ENCODE assay signal across 15 cellular contexts in the genomic region with DNA sequence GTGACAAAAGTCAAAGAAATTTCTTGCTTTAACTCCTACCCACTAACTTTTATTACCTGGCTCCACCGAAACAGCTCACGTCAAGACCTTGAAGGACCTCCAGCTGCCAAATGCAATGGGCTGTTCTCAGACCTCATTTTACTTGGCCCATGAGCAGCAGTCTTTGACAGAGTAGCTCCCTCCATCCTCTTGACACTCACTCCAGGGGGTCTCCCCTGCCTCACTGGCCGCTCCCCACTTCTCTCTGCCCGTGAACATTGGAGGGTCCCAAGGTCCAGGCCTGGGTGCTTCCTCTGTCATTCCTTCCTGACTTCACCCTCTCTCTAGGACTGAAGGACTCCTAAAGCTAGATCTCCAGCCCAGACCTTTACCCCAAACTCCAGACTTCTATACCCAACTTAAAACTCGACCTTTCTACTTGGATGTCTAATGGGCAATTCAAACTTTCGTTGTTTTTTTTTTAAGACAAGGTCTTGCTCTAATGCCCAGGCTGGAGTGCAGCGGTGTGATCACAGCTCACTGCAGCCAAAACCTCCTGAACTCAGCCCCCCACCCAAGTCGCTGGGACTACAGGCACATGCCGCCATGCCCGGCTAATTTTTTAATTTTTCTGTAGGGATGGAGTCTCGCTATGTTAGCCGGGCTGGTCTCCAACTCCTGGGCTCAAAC.
DNase-seq lines count a peak whose midpoint lies in the region; ATAC-seq and TF ChIP-seq lines count a peak whose summit lies in the region.
"Had no signal": no experiment of that assay in that cellular context is flagged by ENCODE, and none has a peak within 500 bp of the region (broad histone marks: within the 10 kb centered on the region; RNA-seq: fewer than 3 reads in every experiment).

No MANE protein-coding gene starts in this region.

- H3K36me3 ChIP-seq in right atrium auricular region (no peaks in the 10 kb centered on the region), heart right ventricle (no peaks in the 10 kb centered on the region), stomach (no peaks in the 10 kb centered on the region)
- H3K36me3 ChIP-seq: BE2C, HAP-1 had no signal

- H3K9me3 ChIP-seq in right atrium auricular region (no peaks in the 10 kb centered on the region), heart right ventricle (no peaks in the 10 kb centered on the region), stomach (no peaks in the 10 kb centered on the region)
- H3K9me3 ChIP-seq: BE2C, HAP-1 had no signal

- H3K27ac ChIP-seq in right atrium auricular region (no peak overlapping the region), heart right ventricle (no peak overlapping the region), stomach (no peak overlapping the region)

- no peaks in the 10 kb centered on the region for H3K9me3 Mint-ChIP-seq in naive B cell
- no peaks in the 10 kb centered on the region for H3K9me3 Mint-ChIP-seq in stimulated activated naive CD8-positive, alpha-beta T cell treated with anti-CD3 and anti-CD28 coated beads, Interleukin-15, amount 100 ng/mL, for 72 hours
- H3K9me3 Mint-ChIP-seq: CD4-positive, CD25-positive, alpha-beta regulatory T cell; CD8-positive, alpha-beta memory T cell had no signal

- peaks cover 0 to 5% (median 0%) of the 10 kb centered on the region in 3 donors for H3K27me3 Mint-ChIP-seq in naive B cell
- H3K27me3 Mint-ChIP-seq in stimulated activated naive CD8-positive, alpha-beta T cell treated with anti-CD3 and anti-CD28 coated beads, Interleukin-15, amount 100 ng/mL, for 72 hours = no peaks in the 10 kb centered on the region

- TF ChIP-seq POLR2A in stomach (IDR thresholded peaks at IDR 0.05) = no peak

- H3K27ac Mint-ChIP-seq in naive B cell = peak overlapping the region in 4 of 6 donors; percentile 11 to 88 (median 63)
- H3K27ac Mint-ChIP-seq in stimulated activated naive CD8-positive, alpha-beta T cell treated with anti-CD3 and anti-CD28 coated beads, Interleukin-15, amount 100 ng/mL, for 72 hours = peak overlapping the region in 1 of 2 donors; percentile 1
- H3K27ac Mint-ChIP-seq: CD8-positive, alpha-beta memory T cell had no signal

- WGBS in heart right ventricle, 2 donors = 87 to 95% methylated on average over 12 of the region's 12 CpGs
- 82 to 93% (median 86%) methylated on average over 12 of the region's 12 CpGs for WGBS in stomach, 5 donors

- intact Hi-C loops in heart right ventricle (cut with DNase I) (no loop called here), stomach (cut with DNase I; ENCODE audit: low total_unique reads) (no loop called here), Right ventricle myocardium inferior (cut with DNase I) (no loop called here)

- no peak for TF ChIP-seq EP300 in stomach (IDR thresholded peaks at IDR 0.05)

- peaks cover 0 to 13% of the 10 kb centered on the region in 2 donors for H3K4me1 ChIP-seq in right atrium auricular region
- H3K4me1 ChIP-seq in heart right ventricle = peaks cover 0 to 19% (median 13%) of the 10 kb centered on the region in 9 donors
- H3K4me1 ChIP-seq in stomach = peaks cover 0 to 20% (median 18%) of the 10 kb centered on the region in 4 donors
- H3K4me1 ChIP-seq: BE2C, HAP-1 had no signal

- TF ChIP-seq CTCF in right atrium auricular region (IDR thresholded peaks at IDR 0.05) (no peak), heart right ventricle (IDR thresholded peaks at IDR 0.05) (no peak), stomach (IDR thresholded peaks at IDR 0.05) (no peak)

- no peaks in the 10 kb centered on the region for H3K27me3 ChIP-seq in right atrium auricular region
- H3K27me3 ChIP-seq in heart right ventricle = peaks cover 0 to 51% (median 22%) of the 10 kb centered on the region in 7 donors
- no peaks in the 10 kb centered on the region for H3K27me3 ChIP-seq in stomach
- H3K27me3 ChIP-seq: BE2C had no signal

- ATAC-seq in heart right ventricle = no peak
- ATAC-seq in naive B cell (ENCODE audit: low read depth in 2 of 2) = no peak
- no peak for ATAC-seq in stimulated activated naive CD8-positive, alpha-beta T cell treated with anti-CD3 and anti-CD28 coated beads, Interleukin-15, amount 100 ng/mL, for 72 hours
- ATAC-seq in Right ventricle myocardium inferior = no peak

- DNase-seq in right atrium auricular region (ENCODE audit: low spot score) (peak; percentile 54), heart right ventricle (no peak), naive B cell (no peak), stomach (peak; percentile 10), NCI-H2081 (lab: John Stamatoyannopoulos, UW) (no peak), Right ventricle myocardium inferior (ENCODE audit: missing footprints) (no peak)
- DNase-seq in stimulated activated naive CD8-positive, alpha-beta T cell treated with anti-CD3 and anti-CD28 coated beads, Interleukin-15, amount 100 ng/mL, for 72 hours = no peak
- DNase-seq: ACHN; BE2C; C1 segment of cervical spinal cord; CD4-positive, CD25-positive, alpha-beta regulatory T cell; CD8-positive, alpha-beta memory T cell; COR-L47; DMS 273 treated with DMSO at 0.1 percent for 48 hours had no signal

- H3K36me3 Mint-ChIP-seq in naive B cell = no peaks in the 10 kb centered on the region
- H3K36me3 Mint-ChIP-seq: CD4-positive, CD25-positive, alpha-beta regulatory T cell; CD8-positive, alpha-beta memory T cell had no signal

- H3K4me1 Mint-ChIP-seq in naive B cell = peaks cover 13 to 24% (median 22%) of the 10 kb centered on the region in 3 donors
- H3K4me1 Mint-ChIP-seq in stimulated activated naive CD8-positive, alpha-beta T cell treated with anti-CD3 and anti-CD28 coated beads, Interleukin-15, amount 100 ng/mL, for 72 hours = no peaks in the 10 kb centered on the region
- H3K4me1 Mint-ChIP-seq: CD4-positive, CD25-positive, alpha-beta regulatory T cell had no signal

- H3K4me3 Mint-ChIP-seq in naive B cell = no peak overlapping the region
- no peak overlapping the region for H3K4me3 Mint-ChIP-seq in stimulated activated naive CD8-positive, alpha-beta T cell treated with anti-CD3 and anti-CD28 coated beads, Interleukin-15, amount 100 ng/mL, for 72 hours
- H3K4me3 Mint-ChIP-seq: CD4-positive, CD25-positive, alpha-beta regulatory T cell; CD8-positive, alpha-beta memory T cell had no signal

- H3K4me3 ChIP-seq in right atrium auricular region (no peak overlapping the region), heart right ventricle (no peak overlapping the region), stomach (no peak overlapping the region)
- H3K4me3 ChIP-seq: HAP-1 had no signal

Comparison
In these comparisons a context has a peak if more than half of its experiments do, and no peak if none do; other contexts are left out.
1. DNase-seq: peak in right atrium auricular region (single experiment) and stomach (single experiment); none in heart right ventricle (0 of 2), naive B cell (single experiment), NCI-H2081 (0 of 2), stimulated activated naive CD8-positive, alpha-beta T cell treated with anti-CD3 and anti-CD28 coated beads, Interleukin-15, amount 100 ng/mL, for 72 hours (0 of 2) and Right ventricle myocardium inferior (single experiment).